ENCODE assay signal across 24 cellular contexts in genomic region chr5:54772232-54773168, GRCh38.
DNase-seq lines count a peak whose midpoint lies in the region; ATAC-seq and TF ChIP-seq lines count a peak whose summit lies in the region.
"Had no signal": no experiment of that assay in that cellular context is flagged by ENCODE, and none has a peak within 500 bp of the region (broad histone marks: within the 10 kb centered on the region; RNA-seq: fewer than 3 reads in every experiment).

No MANE protein-coding gene starts in this region.

- TF ChIP-seq CTCF in activated B cell treated with CpG ODN at 0.5 μM for 24 hours (IDR thresholded peaks at IDR 0.05) = no peak

- no peak overlapping the region for H3K4me3 ChIP-seq in HAP-1
- H3K4me3 ChIP-seq: ascending aorta, esophagus squamous epithelium, gastroesophageal sphincter had no signal

- CTCF ChIA-PET in activated B cell treated with CpG ODN at 0.5 μM for 24 hours (lab: Charles Lee) = no interaction called here

- H3K9me3 Mint-ChIP-seq in activated B cell treated with CpG ODN at 0.5 μM for 24 hours = no peaks in the 10 kb centered on the region
- no peaks in the 10 kb centered on the region for H3K9me3 Mint-ChIP-seq in activated T-helper 1 cell treated with anti-CD3 and anti-CD28 coated beads, Interleukin-12 subunit alpha, Interleukin-12 subunit beta, Interleukin-2, Interleukin-4 antibody, amounts not matched to agents 30 ng/mL and 10 ng/mL and 1 ng/mL, durations not matched to agents 14 hours and 24 hours and 36 hours
- H3K9me3 Mint-ChIP-seq: activated naive CD4-positive, alpha-beta T cell treated with anti-CD3 and anti-CD28 coated beads, Interleukin-2, amount 10 ng/mL, durations not matched to agents 7 days and 5 days; type B pancreatic cell had no signal

- DNase-seq in activated B cell treated with CpG ODN at 0.5 μM for 24 hours (no peak), renal cortical epithelial cell (ENCODE audit: low read depth) (peak; percentile 35), AG20443 (ENCODE audit: low spot score) (no peak), HAP-1 (ENCODE audit: low spot score in 2 of 2) (no peak)
- no peak for DNase-seq in activated T-helper 1 cell treated with anti-CD3 and anti-CD28 coated beads, Interleukin-12 subunit alpha, Interleukin-12 subunit beta, Interleukin-2, Interleukin-4 antibody, amounts not matched to agents 30 ng/mL and 10 ng/mL and 1 ng/mL, durations not matched to agents 14 hours and 24 hours and 36 hours (ENCODE audit: low spot score)
- DNase-seq: activated CD4-positive, alpha-beta T cell treated with anti-CD3 and anti-CD28 coated beads for 1 hour; activated CD8-positive, alpha-beta memory T cell treated with anti-CD3 and anti-CD28 coated beads for 24 hours; activated naive CD4-positive, alpha-beta T cell treated with anti-CD3 and anti-CD28 coated beads, Interleukin-2, amount 10 ng/mL, durations not matched to agents 7 days and 5 days; activated T-cell treated with anti-CD3 and anti-CD28 coated beads, Interleukin-2, amount 50 U/mL, for 48 hours; AML-193; Caco-2; effector CD4-positive, alpha-beta T cell; esophagus squamous epithelium; GOT3; islet precursor cell; NCI-H187; NCI-H345; stimulated activated CD4-positive, alpha-beta T cell treated with anti-CD3 and anti-CD28 coated beads, Interleukin-4, amount 100 ng/mL, for 4 hours; T1000 had no signal

- H3K36me3 ChIP-seq in HAP-1 (replicated peaks) = no peaks in the 10 kb centered on the region
- H3K36me3 ChIP-seq: ascending aorta, esophagus squamous epithelium, gastroesophageal sphincter had no signal

- H3K36me3 Mint-ChIP-seq in activated B cell treated with CpG ODN at 0.5 μM for 24 hours (ENCODE audit: low read depth) = no peaks in the 10 kb centered on the region
- peaks cover 1% of the 10 kb centered on the region for H3K36me3 Mint-ChIP-seq in activated T-helper 1 cell treated with anti-CD3 and anti-CD28 coated beads, Interleukin-12 subunit alpha, Interleukin-12 subunit beta, Interleukin-2, Interleukin-4 antibody, amounts not matched to agents 30 ng/mL and 10 ng/mL and 1 ng/mL, durations not matched to agents 14 hours and 24 hours and 36 hours (ENCODE audit: low read depth)
- H3K36me3 Mint-ChIP-seq: activated naive CD4-positive, alpha-beta T cell treated with anti-CD3 and anti-CD28 coated beads, Interleukin-2, amount 10 ng/mL, durations not matched to agents 7 days and 5 days; type B pancreatic cell had no signal

- ATAC-seq in GM19372 (IDR thresholded peaks at IDR 0.05; ENCODE audit: low read depth, unreplicated experiment) = peak; percentile 85
- ATAC-seq in HG03025 (IDR thresholded peaks at IDR 0.05; ENCODE audit: low FRiP score, unreplicated experiment) = peak; percentile 55
- peak; percentile 81 for ATAC-seq in activated B cell treated with CpG ODN at 0.5 μM for 24 hours (ENCODE audit: low read depth)
- ATAC-seq: gastroesophageal sphincter had no signal

- intact Hi-C loops in activated B cell treated with CpG ODN at 0.5 μM for 24 hours (cut with micrococcal nuclease) = loop anchor here (1.0 to 5.0 kb wide), 9 partner anchors 8 to 255 kb away; partner anchors contain the start of gene SNX18
- intact Hi-C loops in activated T-helper 1 cell treated with anti-CD3 and anti-CD28 coated beads, Interleukin-12 subunit alpha, Interleukin-12 subunit beta, Interleukin-2, Interleukin-4 antibody, amounts not matched to agents 30 ng/mL and 10 ng/mL and 1 ng/mL, durations not matched to agents 14 hours and 24 hours and 36 hours (cut with micrococcal nuclease) = no loop called here

- H3K4me1 Mint-ChIP-seq in activated B cell treated with CpG ODN at 0.5 μM for 24 hours = peaks cover 81% of the 10 kb centered on the region
- peaks cover 24% of the 10 kb centered on the region for H3K4me1 Mint-ChIP-seq in activated T-helper 1 cell treated with anti-CD3 and anti-CD28 coated beads, Interleukin-12 subunit alpha, Interleukin-12 subunit beta, Interleukin-2, Interleukin-4 antibody, amounts not matched to agents 30 ng/mL and 10 ng/mL and 1 ng/mL, durations not matched to agents 14 hours and 24 hours and 36 hours (ENCODE audit: low read depth)

- no peaks in the 10 kb centered on the region for H3K9me3 ChIP-seq in HAP-1
- H3K9me3 ChIP-seq: ascending aorta, Caco-2, esophagus squamous epithelium, gastroesophageal sphincter had no signal

- in situ Hi-C loops in HAP-1 (cut with MboI; ENCODE audit: low sequenced_read_pairs) = no loop called here

- H3K27me3 Mint-ChIP-seq in activated B cell treated with CpG ODN at 0.5 μM for 24 hours = no peaks in the 10 kb centered on the region
- H3K27me3 Mint-ChIP-seq in activated T-helper 1 cell treated with anti-CD3 and anti-CD28 coated beads, Interleukin-12 subunit alpha, Interleukin-12 subunit beta, Interleukin-2, Interleukin-4 antibody, amounts not matched to agents 30 ng/mL and 10 ng/mL and 1 ng/mL, durations not matched to agents 14 hours and 24 hours and 36 hours (ENCODE audit: insufficient read depth) = peaks cover 22% of the 10 kb centered on the region
- H3K27me3 Mint-ChIP-seq: type B pancreatic cell had no signal

- H3K4me3 Mint-ChIP-seq in activated B cell treated with CpG ODN at 0.5 μM for 24 hours = peak overlapping the region; percentile 38
- no peak overlapping the region for H3K4me3 Mint-ChIP-seq in activated T-helper 1 cell treated with anti-CD3 and anti-CD28 coated beads, Interleukin-12 subunit alpha, Interleukin-12 subunit beta, Interleukin-2, Interleukin-4 antibody, amounts not matched to agents 30 ng/mL and 10 ng/mL and 1 ng/mL, durations not matched to agents 14 hours and 24 hours and 36 hours
- H3K4me3 Mint-ChIP-seq: activated naive CD4-positive, alpha-beta T cell treated with anti-CD3 and anti-CD28 coated beads, Interleukin-2, amount 10 ng/mL, durations not matched to agents 7 days and 5 days; type B pancreatic cell had no signal

- POLR2A ChIA-PET in activated B cell treated with CpG ODN at 0.5 μM for 24 hours (lab: Charles Lee) = interaction anchor here (0.6 to 3.2 kb wide), 3 partner anchors 14 to 28 kb away, joined by 6 to 16 read pairs (median 14); no protein-coding TSS in a partner anchor

- peak overlapping the region; percentile 91 for H3K27ac Mint-ChIP-seq in activated B cell treated with CpG ODN at 0.5 μM for 24 hours
- no peak overlapping the region for H3K27ac Mint-ChIP-seq in activated T-helper 1 cell treated with anti-CD3 and anti-CD28 coated beads, Interleukin-12 subunit alpha, Interleukin-12 subunit beta, Interleukin-2, Interleukin-4 antibody, amounts not matched to agents 30 ng/mL and 10 ng/mL and 1 ng/mL, durations not matched to agents 14 hours and 24 hours and 36 hours
- H3K27ac Mint-ChIP-seq: activated naive CD4-positive, alpha-beta T cell treated with anti-CD3 and anti-CD28 coated beads, Interleukin-2, amount 10 ng/mL, durations not matched to agents 7 days and 5 days; type B pancreatic cell had no signal

- no peaks in the 10 kb centered on the region for H3K4me1 ChIP-seq in HAP-1
- H3K4me1 ChIP-seq: Caco-2 had no signal

- H3K27me3 ChIP-seq in HAP-1 (ENCODE audit: low read depth) = no peaks in the 10 kb centered on the region; the same call in 1 of the 2 replicates
- H3K27me3 ChIP-seq: ascending aorta, esophagus squamous epithelium, gastroesophageal sphincter had no signal
